ENCODE assay signal across 9 cellular contexts in genomic region chr1:68116643-68117235, GRCh38.
DNase-seq lines count a peak whose midpoint lies in the region; ATAC-seq, FAIRE-seq and TF ChIP-seq lines count a peak whose summit lies in the region.
"Had no signal": no experiment of that assay in that cellular context is flagged by ENCODE, and none has a peak within 500 bp of the region (broad histone marks: within the 10 kb centered on the region; RNA-seq: fewer than 3 reads in every experiment).

No MANE protein-coding gene starts in this region.

- H4K20me1 ChIP-seq in SU-DHL-6 (ENCODE audit: low read depth, low read length) = no peaks in the 10 kb centered on the region

- H3K9ac ChIP-seq in SU-DHL-6 (ENCODE audit: low read length) (no peak overlapping the region), kidney (ENCODE audit: low read length in 2 of 2) (no peak overlapping the region)

- H3K4me3 ChIP-seq in SU-DHL-6 (ENCODE audit: insufficient read depth, low read length, poor library complexity, severe bottlenecking) = no peak overlapping the region
- no peak overlapping the region for H3K4me3 ChIP-seq in brain microvascular endothelial cell (ENCODE audit: low read depth, low read length)
- peak overlapping the region; percentile 11 to 35 for H3K4me3 ChIP-seq in kidney (ENCODE audit: low read length in 2 of 2)

- intact Hi-C loops in kidney (cut with DNase I) = loop anchor here (5.0 to 10.0 kb wide), 3 partner anchors 206 to 352 kb away; no protein-coding TSS in a partner anchor

- H3K27me3 ChIP-seq in SU-DHL-6 (ENCODE audit: low read length) (no peaks in the 10 kb centered on the region), brain microvascular endothelial cell (replicated peaks) (no peaks in the 10 kb centered on the region)

- H3K79me2 ChIP-seq in SU-DHL-6 (ENCODE audit: insufficient read depth, low read length) = no peaks in the 10 kb centered on the region

- no peaks in the 10 kb centered on the region for H3K9me2 ChIP-seq in SU-DHL-6 (replicated peaks; ENCODE audit: insufficient read depth, low read length)

- H3K9me3 ChIP-seq in SU-DHL-6 (ENCODE audit: insufficient read depth, low read length) = no peaks in the 10 kb centered on the region
- H3K9me3 ChIP-seq in kidney (ENCODE audit: control insufficient read depth in 1 of 2, low read length in 2 of 2) = no peaks in the 10 kb centered on the region

- peak; percentile 60 for TF ChIP-seq CTCF in SU-DHL-6 (IDR thresholded peaks at IDR 0.05; ENCODE audit: insufficient read depth, low read length, poor library complexity, severe bottlenecking)
- TF ChIP-seq CTCF in brain microvascular endothelial cell (IDR thresholded peaks at IDR 0.05; ENCODE audit: low read depth, low read length, missing control alignments) = peak; percentile 78
- peak; percentile 87 for TF ChIP-seq CTCF in kidney (IDR thresholded peaks at IDR 0.05; ENCODE audit: borderline replicate concordance, extremely low read depth, insufficient read depth)

- in situ Hi-C loops in brain microvascular endothelial cell (cut with HindIII; ENCODE audit: low pct_ligation_motif_present, low sequenced_read_pairs) = no loop called here

- H3K36me3 ChIP-seq in SU-DHL-6 (ENCODE audit: low read length) = no peaks in the 10 kb centered on the region
- peaks cover 4% of the 10 kb centered on the region for H3K36me3 ChIP-seq in brain microvascular endothelial cell (replicated peaks)
- peaks cover 0 to 2% of the 10 kb centered on the region in 2 donors for H3K36me3 ChIP-seq in kidney (ENCODE audit: control insufficient read depth in 1 of 2, insufficient read depth in 2 of 2, low read length in 2 of 2)

- no peak overlapping the region for H3K4me2 ChIP-seq in SU-DHL-6 (ENCODE audit: low read depth, low read length, poor library complexity, severe bottlenecking)

- FAIRE-seq in kidney (lab: Jason Lieb, UNC) = no peak
- FAIRE-seq: colon had no signal

- H2AFZ ChIP-seq in SU-DHL-6 (ENCODE audit: low read depth, low read length, severe bottlenecking) = no peak overlapping the region

- DNase-seq in DMS79 treated with DMSO at 0.1 percent for 48 hours (lab: John Stamatoyannopoulos, UW) = peak; percentile 19
- no peak for DNase-seq in DMS79 (lab: John Stamatoyannopoulos, UW)
- DNase-seq in NAMALWA (ENCODE audit: low spot score) = peak; percentile 68
- peak; percentile 35 for DNase-seq in brain microvascular endothelial cell
- DNase-seq in kidney = no peak
- peak; percentile 41 to 54 for DNase-seq in stimulated activated CD4-positive, alpha-beta T cell treated with anti-CD3 and anti-CD28 coated beads, Interleukin-2, amount 100 ng/mL, for 48 hours

- H3K27ac ChIP-seq in SU-DHL-6 (ENCODE audit: low read depth, low read length) (no peak overlapping the region), brain microvascular endothelial cell (no peak overlapping the region), kidney (ENCODE audit: low read depth in 2 of 2, low read length in 2 of 2) (no peak overlapping the region)

- no peaks in the 10 kb centered on the region for H3F3A ChIP-seq in SU-DHL-6 (ENCODE audit: insufficient read depth)

- H3K4me1 ChIP-seq in kidney (ENCODE audit: control insufficient read depth in 1 of 2, insufficient read depth in 1 of 2, low read depth in 1 of 2, low read length in 2 of 2) = peaks cover 6 to 11% of the 10 kb centered on the region in 2 donors

- no peak for ATAC-seq in HG02840 (IDR thresholded peaks at IDR 0.05; ENCODE audit: low FRiP score, unreplicated experiment)

Comparison
In these comparisons a context has a peak if more than half of its experiments do, and no peak if none do; other contexts are left out.
1. DNase-seq: peak in DMS79 treated with DMSO at 0.1 percent for 48 hours (single experiment), NAMALWA (single experiment), brain microvascular endothelial cell (single experiment) and stimulated activated CD4-positive, alpha-beta T cell treated with anti-CD3 and anti-CD28 coated beads, Interleukin-2, amount 100 ng/mL, for 48 hours (2 of 2); none in DMS79 (single experiment) and kidney (single experiment).
2. H3K4me3 ChIP-seq: peak in kidney (2 of 2); none in SU-DHL-6 (single experiment) and brain microvascular endothelial cell (single experiment).
3. Peak in every context shown above with its lines, with median percentiles within 50 percentile points of each other: CTCF ChIP-seq.